18 cellular contexts compared by ENCODE assay signal in genomic region chr22:46610345-46610744, GRCh38.
"Had no signal": no experiment of that assay in that cellular context is flagged by ENCODE, and none has a peak within 500 bp of the region (broad histone marks: within the 10 kb centered on the region; RNA-seq: fewer than 3 reads in every experiment).

No MANE protein-coding gene starts in this region.

- H3K9me3 ChIP-seq: adrenal gland, thyroid gland had no signal

- ATAC-seq: activated T-cell treated with anti-CD3 and anti-CD28 coated beads, Interleukin-2, amount 50 U/mL, for 72 hours had no signal

- H3K9me3 Mint-ChIP-seq: activated naive CD4-positive, alpha-beta T cell treated with anti-CD3 and anti-CD28 coated beads, Interleukin-2, amount 50 U/mL, for 24 hours; activated T-cell treated with anti-CD3 and anti-CD28 coated beads, Interleukin-2, amount 50 U/mL, for 72 hours had no signal

- H3K4me1 ChIP-seq: foreskin keratinocyte had no signal

- H3K36me3 Mint-ChIP-seq: activated naive CD4-positive, alpha-beta T cell treated with anti-CD3 and anti-CD28 coated beads, Interleukin-2, amount 50 U/mL, for 24 hours had no signal

- DNase-seq: activated CD4-positive, alpha-beta T cell treated with anti-CD3 and anti-CD28 coated beads, Interleukin-2, amount 50 U/mL, for 1 hour; activated CD4-positive, CD25-positive, alpha-beta regulatory T cell treated with anti-CD3 and anti-CD28 coated beads, Interleukin-2, amount 50 U/mL, for 72 hours; activated CD8-positive, alpha-beta memory T cell treated with anti-CD3 and anti-CD28 coated beads for 24 hours; activated gamma-delta T cell; activated T-cell treated with anti-CD3 and anti-CD28 coated beads, Interleukin-2, amount 50 U/mL, for 72 hours; adrenal gland; dorsolateral prefrontal cortex; endodermal cell; foreskin keratinocyte; hypothalamus; mammary epithelial cell; stimulated activated CD4-positive, alpha-beta T cell treated with anti-CD3 and anti-CD28 coated beads, Interleukin-12 subunit alpha, Interleukin-12 subunit beta, amount 100 ng/mL, for 4 hours; stimulated activated CD4-positive, alpha-beta T cell treated with anti-CD3 and anti-CD28 coated beads, Interleukin-1b, Interleukin-23, amount 100 ng/mL, for 48 hours; stimulated activated CD8-positive, alpha-beta memory T cell treated with anti-CD3 and anti-CD28 coated beads, Interleukin-4, amount 100 ng/mL, for 48 hours; stimulated activated naive CD4-positive, alpha-beta T cell; thyroid gland had no signal

- H3K4me3 ChIP-seq: adrenal gland, dorsolateral prefrontal cortex, thyroid gland had no signal

- H3K27me3 ChIP-seq: adrenal gland, dorsolateral prefrontal cortex, thyroid gland had no signal

- H3K27me3 Mint-ChIP-seq: activated naive CD4-positive, alpha-beta T cell treated with anti-CD3 and anti-CD28 coated beads, Interleukin-2, amount 50 U/mL, for 24 hours had no signal

- H3K27ac ChIP-seq: adrenal gland, epithelial cell of prostate, foreskin keratinocyte, thyroid gland had no signal

- H3K27ac Mint-ChIP-seq: activated naive CD4-positive, alpha-beta T cell treated with anti-CD3 and anti-CD28 coated beads, Interleukin-2, amount 50 U/mL, for 24 hours; activated T-cell treated with anti-CD3 and anti-CD28 coated beads, Interleukin-2, amount 50 U/mL, for 72 hours had no signal

- H3K4me3 Mint-ChIP-seq: activated naive CD4-positive, alpha-beta T cell treated with anti-CD3 and anti-CD28 coated beads, Interleukin-2, amount 50 U/mL, for 24 hours; activated T-cell treated with anti-CD3 and anti-CD28 coated beads, Interleukin-2, amount 50 U/mL, for 72 hours; endodermal cell had no signal

- H3K36me3 ChIP-seq: adrenal gland, thyroid gland had no signal
